Comparison of ENCODE assay signal across 19 cellular contexts in the genomic region with DNA sequence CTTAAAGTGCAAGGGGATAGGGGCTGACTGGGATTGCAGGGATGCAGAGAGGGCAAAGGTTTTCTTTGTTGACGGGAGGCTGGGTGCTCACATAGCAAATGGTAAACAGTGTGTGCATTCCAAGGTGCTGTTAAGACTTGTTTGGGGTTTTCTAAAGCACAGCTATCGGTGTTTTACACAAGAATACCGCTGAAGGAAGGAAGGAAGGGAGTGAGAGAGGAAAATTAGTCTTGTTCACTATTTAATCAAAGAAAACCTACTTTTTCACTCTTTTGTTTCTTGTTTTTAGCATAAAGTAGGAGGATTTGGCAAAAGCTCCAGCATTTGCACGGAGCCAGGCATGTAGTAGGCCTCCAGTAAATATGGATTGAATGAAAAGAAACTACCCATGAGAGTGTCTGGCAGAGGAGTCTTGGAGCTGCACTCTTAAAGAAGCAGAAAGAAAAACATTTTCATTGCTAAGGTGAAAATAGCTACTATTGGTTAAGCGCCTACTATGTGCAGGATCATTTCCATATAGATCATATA.
A peak's percentile ranks its signal among the peaks of the same experiment; 100 is the strongest.
DNase-seq lines count a peak whose midpoint lies in the region; ATAC-seq and TF ChIP-seq lines count a peak whose summit lies in the region.
"Had no signal": no experiment of that assay in that cellular context is flagged by ENCODE, and none has a peak within 500 bp of the region (broad histone marks: within the 10 kb centered on the region; RNA-seq: fewer than 3 reads in every experiment).

No MANE protein-coding gene starts in this region.

- dilution Hi-C loops in mammary epithelial cell (cut with HindIII; ENCODE audit: low sequenced_read_pairs), result no loop called here

- no peak for ATAC-seq in HG02884 (IDR thresholded peaks at IDR 0.05; ENCODE audit: unreplicated experiment)
- no peak for ATAC-seq in gastroesophageal sphincter
- ATAC-seq: naive thymus-derived CD4-positive, alpha-beta T cell; Right ventricle myocardium inferior had no signal

- in situ Hi-C loops in mammary epithelial cell (cut with MboI; ENCODE audit: low sequenced_read_pairs in 2 of 2), result loop anchor here in 1 of 2 donors (25.0 kb wide), 1 partner anchor 110 kb away; the partner anchor contains the start of gene LNX1

- CTCF ChIA-PET in mammary epithelial cell (lab: Charles Lee; ENCODE audit: low non-redundant PET), result no interaction called here

- H3K27ac ChIP-seq in HUES6 (ENCODE audit: low read depth, low read length) (peak overlapping the region; percentile 34; the same call in 1 of the 2 replicates), mammary epithelial cell (ENCODE audit: insufficient read depth, low read depth, low read length) (peak overlapping the region; percentile 87), gastroesophageal sphincter (no peak overlapping the region)
- H3K27ac ChIP-seq: BLaER1, esophagus muscularis mucosa had no signal

- intact Hi-C loops in mammary epithelial cell (cut with micrococcal nuclease), result loop anchor here (2.0 to 10.0 kb wide), 2 partner anchors 100 to 438 kb away; partner anchors contain the start of gene FIP1L1

- WGBS in mammary epithelial cell (ENCODE audit: low coverage, missing lambda C conversion rate), result 35% methylated on average over 5 of the region's 5 CpGs
- 70 to 73% methylated on average over 4 to 5 of the region's 5 CpGs for WGBS in gastroesophageal sphincter (ENCODE audit: low coverage in 1 of 2), 2 donors

- TF ChIP-seq POLR2A in gastroesophageal sphincter (IDR thresholded peaks at IDR 0.05), result no peak

- H3K79me2 ChIP-seq in mammary epithelial cell (ENCODE audit: insufficient read depth, low read length), result no peaks in the 10 kb centered on the region

- H3K4me1 Mint-ChIP-seq in progenitor cell of endocrine pancreas (ENCODE audit: low read depth), result peaks cover 23% of the 10 kb centered on the region
- H3K4me1 Mint-ChIP-seq: activated CD4-positive, alpha-beta T cell treated with anti-CD3 and anti-CD28 coated beads, Interleukin-2, amount 10 ng/mL, durations not matched to agents 24 days and 14 days; naive thymus-derived CD4-positive, alpha-beta T cell had no signal

- no peaks in the 10 kb centered on the region for H3K36me3 ChIP-seq in HUES6 (ENCODE audit: control insufficient read depth, insufficient read depth, low read length)
- H3K36me3 ChIP-seq in mammary epithelial cell (ENCODE audit: insufficient read depth, low read length), result no peaks in the 10 kb centered on the region
- no peaks in the 10 kb centered on the region for H3K36me3 ChIP-seq in gastroesophageal sphincter
- H3K36me3 ChIP-seq: BLaER1 had no signal

- H3K27me3 ChIP-seq in HUES6 (ENCODE audit: control insufficient read depth, insufficient read depth, low read length) (no peaks in the 10 kb centered on the region), mammary epithelial cell (ENCODE audit: insufficient read depth, low read length) (no peaks in the 10 kb centered on the region), gastroesophageal sphincter (no peaks in the 10 kb centered on the region)
- H3K27me3 ChIP-seq: BLaER1, esophagus muscularis mucosa had no signal

- H3K36me3 Mint-ChIP-seq in progenitor cell of endocrine pancreas (ENCODE audit: insufficient read depth), result peaks cover 36% of the 10 kb centered on the region

- H3K4me3 Mint-ChIP-seq in progenitor cell of endocrine pancreas (ENCODE audit: low read depth), result no peak overlapping the region
- H3K4me3 Mint-ChIP-seq: activated CD4-positive, alpha-beta T cell treated with anti-CD3 and anti-CD28 coated beads, Interleukin-2, amount 10 ng/mL, durations not matched to agents 24 days and 14 days; naive thymus-derived CD4-positive, alpha-beta T cell; T-helper 2 cell treated with Interferon-gamma antibody and Interleukin-4, amounts not matched to agents 5 μg/mL and 100 μg/mL, for 36 hours; type B pancreatic cell had no signal

- DNase-seq in mammary epithelial cell (peak; percentile 83), iPS DF 4.7 (ENCODE audit: extremely low read depth, low spot score) (peak; percentile 28), progenitor cell of endocrine pancreas (ENCODE audit: low spot score, unreplicated experiment) (no peak), T-helper 2 cell (no peak), cerebellar cortex (ENCODE audit: low spot score) (no peak)
- DNase-seq: activated CD4-positive, alpha-beta T cell treated with anti-CD3 and anti-CD28 coated beads, Interleukin-2, amount 10 ng/mL, durations not matched to agents 24 days and 14 days; activated T-cell treated with anti-CD3 and anti-CD28 coated beads, Interleukin-2, amount 50 U/mL, for 48 hours; cortex of kidney; naive thymus-derived CD4-positive, alpha-beta T cell; retina; stimulated activated CD4-positive, alpha-beta T cell treated with anti-CD3 and anti-CD28 coated beads, Interleukin-2, amount 100 ng/mL, for 48 hours had no signal

- no peak for TF ChIP-seq EP300 in gastroesophageal sphincter (IDR thresholded peaks at IDR 0.05)

- peaks cover 43% of the 10 kb centered on the region for H3K4me1 ChIP-seq in HUES6 (ENCODE audit: control insufficient read depth, insufficient read depth, low read length)
- peaks cover 58% of the 10 kb centered on the region for H3K4me1 ChIP-seq in mammary epithelial cell (ENCODE audit: insufficient read depth, low read length)
- no peaks in the 10 kb centered on the region for H3K4me1 ChIP-seq in gastroesophageal sphincter
- H3K4me1 ChIP-seq: BLaER1, esophagus muscularis mucosa had no signal

- peaks cover 10% of the 10 kb centered on the region for H3K9me3 Mint-ChIP-seq in progenitor cell of endocrine pancreas (ENCODE audit: low read depth)
- H3K9me3 Mint-ChIP-seq: activated CD4-positive, alpha-beta T cell treated with anti-CD3 and anti-CD28 coated beads, Interleukin-2, amount 10 ng/mL, durations not matched to agents 24 days and 14 days; T-helper 2 cell treated with Interferon-gamma antibody and Interleukin-4, amounts not matched to agents 5 μg/mL and 100 μg/mL, for 36 hours; type B pancreatic cell had no signal

- H3K4me2 ChIP-seq in mammary epithelial cell (ENCODE audit: insufficient read depth, low read depth, low read length), result peak overlapping the region; percentile 62
- H3K4me2 ChIP-seq: BLaER1 had no signal

- TF ChIP-seq CTCF in mammary epithelial cell (conservative IDR thresholded peaks at IDR 0.05 in 1 of 2, IDR thresholded peaks at IDR 0.05 in 1 of 2; ENCODE audit: extremely low read depth in 1 of 2, insufficient read depth in 1 of 2, low read depth in 1 of 2, low read length in 2 of 2) (no peak), progenitor cell of endocrine pancreas (IDR thresholded peaks at IDR 0.05; ENCODE audit: unreplicated experiment) (no peak), gastroesophageal sphincter (IDR thresholded peaks at IDR 0.05) (no peak)

- H4K20me1 ChIP-seq in mammary epithelial cell (ENCODE audit: insufficient read depth, low read length), result no peaks in the 10 kb centered on the region
- H4K20me1 ChIP-seq: BLaER1 had no signal

- H3K9me3 ChIP-seq in HUES6 (ENCODE audit: control insufficient read depth, insufficient read depth, low read depth, low read length), result no peaks in the 10 kb centered on the region
- H3K9me3 ChIP-seq in mammary epithelial cell (replicated peaks; ENCODE audit: insufficient read depth, low read length), result no peaks in the 10 kb centered on the region
- H3K9me3 ChIP-seq in gastroesophageal sphincter, result no peaks in the 10 kb centered on the region
- H3K9me3 ChIP-seq: BLaER1, esophagus muscularis mucosa had no signal

- BruUV-seq in mammary epithelial cell (replicated peaks; lab: Mats Ljungman, UMichigan), result TSS peak; percentile 74

- peak overlapping the region; percentile 9 for H3K9ac ChIP-seq in HUES6 (ENCODE audit: low read length)
- peak overlapping the region; percentile 48 for H3K9ac ChIP-seq in mammary epithelial cell (ENCODE audit: insufficient read depth, low read length)
- H3K9ac ChIP-seq: BLaER1 had no signal

- no peak overlapping the region; the same call in 1 of the 2 replicates for H3K4me3 ChIP-seq in HUES6 (ENCODE audit: low read depth, low read length)
- peak overlapping the region in 1 of 3 experiments; percentile 5 for H3K4me3 ChIP-seq in mammary epithelial cell (replicated peaks in 1 of 3; ENCODE audit: insufficient read depth in 1 of 3, low read depth in 2 of 3, low read length in 3 of 3)
- no peak overlapping the region for H3K4me3 ChIP-seq in gastroesophageal sphincter
- H3K4me3 ChIP-seq: BLaER1, esophagus muscularis mucosa had no signal

- peak overlapping the region; percentile 62 for H2AFZ ChIP-seq in mammary epithelial cell (ENCODE audit: low read depth, low read length)

- H3K27me3 Mint-ChIP-seq in progenitor cell of endocrine pancreas, result no peaks in the 10 kb centered on the region
- H3K27me3 Mint-ChIP-seq: activated CD4-positive, alpha-beta T cell treated with anti-CD3 and anti-CD28 coated beads, Interleukin-2, amount 10 ng/mL, durations not matched to agents 24 days and 14 days; type B pancreatic cell had no signal

- H3K27ac Mint-ChIP-seq in progenitor cell of endocrine pancreas, result peak overlapping the region; percentile 89
- H3K27ac Mint-ChIP-seq: activated CD4-positive, alpha-beta T cell treated with anti-CD3 and anti-CD28 coated beads, Interleukin-2, amount 10 ng/mL, durations not matched to agents 24 days and 14 days; naive thymus-derived CD4-positive, alpha-beta T cell; T-helper 2 cell treated with Interferon-gamma antibody and Interleukin-4, amounts not matched to agents 5 μg/mL and 100 μg/mL, for 36 hours; type B pancreatic cell had no signal

Comparison
In these comparisons a context has a peak if more than half of its experiments do, and no peak if none do; other contexts are left out.
1. H3K27ac ChIP-seq: peak in HUES6 (single experiment) and mammary epithelial cell (single experiment); none in gastroesophageal sphincter (0 of 4).
2. DNase-seq: peak in mammary epithelial cell (single experiment) and iPS DF 4.7 (single experiment); none in progenitor cell of endocrine pancreas (single experiment), T-helper 2 cell (0 of 5) and cerebellar cortex (single experiment).